In genomic region chr18:4453712-4454547, GRCh38 we compare ENCODE assay signal across 12 cellular contexts. TPM values are rescaled to one million over a fixed set of nuclear protein-coding genes. Genes with fewer than 3 reads are reported as not detected.
DNase-seq lines count a peak whose midpoint lies in the region; ATAC-seq and TF ChIP-seq lines count a peak whose summit lies in the region.
"Had no signal": no experiment of that assay in that cellular context is flagged by ENCODE, and none has a peak within 500 bp of the region (broad histone marks: within the 10 kb centered on the region; RNA-seq: fewer than 3 reads in every experiment).

No MANE protein-coding gene starts in this region.

- peaks cover 30% of the 10 kb centered on the region for H3K27me3 ChIP-seq in upper lobe of right lung

- H3K4me3 ChIP-seq in mesodermal cell (ENCODE audit: extremely low read depth, insufficient read depth, low read length, poor library complexity, severe bottlenecking) = peak overlapping the region; percentile 61
- peak overlapping the region; percentile 48 for H3K4me3 ChIP-seq in upper lobe of right lung

- no peaks in the 10 kb centered on the region for H3K36me3 ChIP-seq in mesodermal cell (ENCODE audit: control insufficient read depth, insufficient read depth, low read length)
- H3K36me3 ChIP-seq in upper lobe of right lung = no peaks in the 10 kb centered on the region

- no peak for TF ChIP-seq CTCF in upper lobe of right lung (IDR thresholded peaks at IDR 0.05)

- intact Hi-C loops in Right ventricle myocardium inferior (cut with DNase I) (no loop called here), left ventricle myocardium superior (cut with micrococcal nuclease) (no loop called here), upper lobe of right lung (cut with DNase I) (no loop called here)

- ATAC-seq in Right ventricle myocardium inferior = no peak
- no peak for ATAC-seq in left ventricle myocardium superior
- ATAC-seq in upper lobe of right lung = peak; percentile 10
- ATAC-seq in HG03565 (IDR thresholded peaks at IDR 0.05; ENCODE audit: unreplicated experiment) = no peak

- H3K27ac ChIP-seq in caudate nucleus (ENCODE audit: low read depth, low read length) (peak overlapping the region; percentile 62), mesodermal cell (ENCODE audit: low read depth, low read length, severe bottlenecking) (no peak overlapping the region), upper lobe of right lung (no peak overlapping the region)

- H3K4me1 ChIP-seq in mesodermal cell (ENCODE audit: control insufficient read depth, insufficient read depth, low read length, poor library complexity, severe bottlenecking) = no peaks in the 10 kb centered on the region
- no peaks in the 10 kb centered on the region for H3K4me1 ChIP-seq in upper lobe of right lung

- WGBS in mesodermal cell (ENCODE audit: insufficient coverage in 2 of 2), 2 experiments = 0% methylated on average over 28 to 45 of the region's 51 CpGs

- H3K9me3 ChIP-seq in mesodermal cell (ENCODE audit: control insufficient read depth, low read length) (no peaks in the 10 kb centered on the region), upper lobe of right lung (no peaks in the 10 kb centered on the region)

- DNase-seq in Right ventricle myocardium inferior (ENCODE audit: missing footprints) = peak; percentile 58
- DNase-seq in left ventricle myocardium superior = no peak
- DNase-seq in caudate nucleus (lab: John Stamatoyannopoulos, UW) = peak in 29 of 61 donors; percentile 4 to 63 (median 30)
- peak; percentile 64 for DNase-seq in upper lobe of right lung
- DNase-seq in NCI-H345 treated with DMSO at 0.1 percent for 48 hours (lab: John Stamatoyannopoulos, UW; ENCODE audit: unreplicated experiment) = no peak
- no peak for DNase-seq in GM19238 (ENCODE audit: insufficient read length, low spot score)
- DNase-seq: AML-193, immature natural killer cell, NCI-H1694 treated with DMSO at 0.1 percent for 48 hours had no signal

RNA-seq across cellular contexts. Expression of gene DLGAP1, which starts 1.2 kb away (rescaled TPM):
- not detected for total RNA-seq in Right ventricle myocardium inferior
- not detected for total RNA-seq in left ventricle myocardium superior
- polyA plus RNA-seq in mesodermal cell (2013, experiment 1 of 2) = 1.7 TPM
- 1.5 TPM for polyA plus RNA-seq in mesodermal cell (2013, experiment 2 of 2)
- total RNA-seq in upper lobe of right lung = 5.4 TPM
- total RNA-seq: T-helper 2 cell treated with Interferon-gamma antibody and Interleukin-4, amounts not matched to agents 100 ng/mL and 5 ng/mL, for 36 hours had no signal
- polyA plus RNA-seq: immature natural killer cell had no signal

Comparison
In these comparisons a context has a peak if more than half of its experiments do, and no peak if none do; other contexts are left out.
1. DNase-seq: peak in Right ventricle myocardium inferior (single experiment) and upper lobe of right lung (single experiment); none in left ventricle myocardium superior (single experiment), NCI-H345 treated with DMSO at 0.1 percent for 48 hours (single experiment) and GM19238 (single experiment).